In the genomic region with DNA sequence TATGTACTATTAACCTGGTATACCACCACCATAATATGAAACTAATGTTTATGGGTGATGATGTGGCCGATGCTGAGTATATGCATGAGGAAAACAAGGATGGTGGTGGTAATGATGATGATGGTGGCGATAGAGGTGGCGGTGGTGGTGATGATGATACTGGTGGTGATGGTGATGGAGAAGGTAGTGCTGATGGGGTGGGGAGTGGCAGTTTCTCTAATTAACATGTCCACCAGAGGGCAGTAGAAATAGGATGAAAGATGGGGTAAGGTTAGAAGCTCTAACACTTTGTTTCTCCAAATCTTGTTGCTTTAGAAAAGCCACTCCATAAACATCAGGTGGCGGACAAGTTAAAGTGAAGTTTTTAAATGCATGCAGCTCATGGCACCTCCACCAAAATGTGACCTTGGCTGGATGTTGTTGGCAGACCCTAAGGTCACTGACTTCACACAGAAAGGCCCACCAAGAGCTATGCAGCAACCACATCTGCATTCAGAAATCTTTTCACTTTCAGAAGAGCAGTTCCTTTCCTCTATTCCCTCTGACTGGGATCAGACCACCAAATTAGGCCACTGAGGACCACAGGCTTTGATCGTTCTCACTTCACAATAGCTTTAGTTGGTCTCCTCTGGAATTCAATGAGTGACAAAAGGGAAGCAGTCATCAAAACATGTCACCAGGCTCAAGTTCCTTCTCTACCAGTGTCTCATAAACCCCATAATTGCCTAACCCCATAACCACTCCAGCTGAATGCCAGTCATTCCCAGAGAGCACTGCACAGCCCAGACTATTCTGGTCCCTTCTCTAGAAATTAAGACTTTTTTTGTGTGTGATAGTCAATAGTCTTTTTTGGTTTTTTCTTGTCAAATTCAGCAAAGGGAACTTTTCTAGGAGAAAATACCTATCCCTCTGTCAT, we compare ENCODE assay signal across 1 cellular context.
TF ChIP-seq lines count a peak whose summit lies in the region.

No MANE protein-coding gene starts in this region.

TF ChIP-seq in HEK293, 187 proteins besides CTCF, POLR2A, EP300 and RAD21 (continued from another document and continues in another):
- 0 out of 2 replicates have a peak, but pooled peaks have one; percentile 15 for TF ChIP-seq REST (tag by site-specific recombination; IDR thresholded peaks at IDR 0.05)
- TF ChIP-seq, protein P1, sequence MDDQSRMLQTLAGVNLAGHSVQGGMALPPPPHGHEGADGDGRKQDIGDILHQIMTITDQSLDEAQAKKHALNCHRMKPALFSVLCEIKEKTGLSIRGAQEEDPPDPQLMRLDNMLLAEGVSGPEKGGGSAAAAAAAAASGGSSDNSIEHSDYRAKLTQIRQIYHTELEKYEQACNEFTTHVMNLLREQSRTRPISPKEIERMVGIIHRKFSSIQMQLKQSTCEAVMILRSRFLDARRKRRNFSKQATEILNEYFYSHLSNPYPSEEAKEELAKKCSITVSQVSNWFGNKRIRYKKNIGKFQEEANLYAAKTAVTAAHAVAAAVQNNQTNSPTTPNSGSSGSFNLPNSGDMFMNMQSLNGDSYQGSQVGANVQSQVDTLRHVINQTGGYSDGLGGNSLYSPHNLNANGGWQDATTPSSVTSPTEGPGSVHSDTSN (CRISPR knock-in tag; IDR thresholded peaks at IDR 0.05): no peak
- TF ChIP-seq ZNF280C (tag by site-specific recombination; IDR thresholded peaks at IDR 0.05): no peak
- 0 out of 2 replicates have a peak, but pooled peaks have one; percentile 51 for TF ChIP-seq ZNF324 (tag by site-specific recombination; IDR thresholded peaks at IDR 0.05)
- no peak for TF ChIP-seq ZNF404 (tag by site-specific recombination; IDR thresholded peaks at IDR 0.05)
- TF ChIP-seq TCF7L2 (IDR thresholded peaks at IDR 0.05; ENCODE audit: borderline replicate concordance, low read depth, low read length): no peak
- peak; percentile 90 for TF ChIP-seq PRDM4 (tag by site-specific recombination; IDR thresholded peaks at IDR 0.05)
- TF ChIP-seq ZNF138 (tag by site-specific recombination; IDR thresholded peaks at IDR 0.05; ENCODE audit: borderline replicate concordance): no peak
- 0 out of 2 replicates have a peak, but pooled peaks have one; percentile 24 for TF ChIP-seq ZXDB (tag by site-specific recombination; IDR thresholded peaks at IDR 0.05)
- no peak for TF ChIP-seq HOXC10 (CRISPR knock-in tag; IDR thresholded peaks at IDR 0.05)
- peak; percentile 23; the same call in 1 of the 2 replicates for TF ChIP-seq ZNF2 (tag by site-specific recombination; IDR thresholded peaks at IDR 0.05)
- TF ChIP-seq ZNF544 (tag by site-specific recombination; IDR thresholded peaks at IDR 0.05): no peak
- TF ChIP-seq ZNF529 (tag by site-specific recombination; IDR thresholded peaks at IDR 0.05; ENCODE audit: insufficient replicate concordance): no peak
- TF ChIP-seq ZNF19 (tag by site-specific recombination; IDR thresholded peaks at IDR 0.05; ENCODE audit: low read depth): no peak
- TF ChIP-seq, protein P2, sequence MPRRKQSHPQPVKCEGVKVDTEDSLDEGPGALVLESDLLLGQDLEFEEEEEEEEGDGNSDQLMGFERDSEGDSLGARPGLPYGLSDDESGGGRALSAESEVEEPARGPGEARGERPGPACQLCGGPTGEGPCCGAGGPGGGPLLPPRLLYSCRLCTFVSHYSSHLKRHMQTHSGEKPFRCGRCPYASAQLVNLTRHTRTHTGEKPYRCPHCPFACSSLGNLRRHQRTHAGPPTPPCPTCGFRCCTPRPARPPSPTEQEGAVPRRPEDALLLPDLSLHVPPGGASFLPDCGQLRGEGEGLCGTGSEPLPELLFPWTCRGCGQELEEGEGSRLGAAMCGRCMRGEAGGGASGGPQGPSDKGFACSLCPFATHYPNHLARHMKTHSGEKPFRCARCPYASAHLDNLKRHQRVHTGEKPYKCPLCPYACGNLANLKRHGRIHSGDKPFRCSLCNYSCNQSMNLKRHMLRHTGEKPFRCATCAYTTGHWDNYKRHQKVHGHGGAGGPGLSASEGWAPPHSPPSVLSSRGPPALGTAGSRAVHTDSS (tag by site-specific recombination; IDR thresholded peaks at IDR 0.05): peak; percentile 82
- TF ChIP-seq ZEB2 (tag by site-specific recombination; IDR thresholded peaks at IDR 0.05): peak; percentile 51
- no peak for TF ChIP-seq ZNF184 (tag by site-specific recombination; IDR thresholded peaks at IDR 0.05)
- TF ChIP-seq, protein P3, sequence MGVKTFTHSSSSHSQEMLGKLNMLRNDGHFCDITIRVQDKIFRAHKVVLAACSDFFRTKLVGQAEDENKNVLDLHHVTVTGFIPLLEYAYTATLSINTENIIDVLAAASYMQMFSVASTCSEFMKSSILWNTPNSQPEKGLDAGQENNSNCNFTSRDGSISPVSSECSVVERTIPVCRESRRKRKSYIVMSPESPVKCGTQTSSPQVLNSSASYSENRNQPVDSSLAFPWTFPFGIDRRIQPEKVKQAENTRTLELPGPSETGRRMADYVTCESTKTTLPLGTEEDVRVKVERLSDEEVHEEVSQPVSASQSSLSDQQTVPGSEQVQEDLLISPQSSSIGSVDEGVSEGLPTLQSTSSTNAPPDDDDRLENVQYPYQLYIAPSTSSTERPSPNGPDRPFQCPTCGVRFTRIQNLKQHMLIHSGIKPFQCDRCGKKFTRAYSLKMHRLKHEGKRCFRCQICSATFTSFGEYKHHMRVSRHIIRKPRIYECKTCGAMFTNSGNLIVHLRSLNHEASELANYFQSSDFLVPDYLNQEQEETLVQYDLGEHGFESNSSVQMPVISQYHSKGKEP (tag by site-specific recombination; IDR thresholded peaks at IDR 0.05): no peak
- TF ChIP-seq ZFP37 (tag by site-specific recombination; IDR thresholded peaks at IDR 0.05): no peak
- no peak for TF ChIP-seq ZNF48 (tag by site-specific recombination; IDR thresholded peaks at IDR 0.05)
- TF ChIP-seq KLF8 (tag by site-specific recombination; IDR thresholded peaks at IDR 0.05): 0 out of 2 replicates have a peak, but pooled peaks have one; percentile 25
- TF ChIP-seq, protein P4, sequence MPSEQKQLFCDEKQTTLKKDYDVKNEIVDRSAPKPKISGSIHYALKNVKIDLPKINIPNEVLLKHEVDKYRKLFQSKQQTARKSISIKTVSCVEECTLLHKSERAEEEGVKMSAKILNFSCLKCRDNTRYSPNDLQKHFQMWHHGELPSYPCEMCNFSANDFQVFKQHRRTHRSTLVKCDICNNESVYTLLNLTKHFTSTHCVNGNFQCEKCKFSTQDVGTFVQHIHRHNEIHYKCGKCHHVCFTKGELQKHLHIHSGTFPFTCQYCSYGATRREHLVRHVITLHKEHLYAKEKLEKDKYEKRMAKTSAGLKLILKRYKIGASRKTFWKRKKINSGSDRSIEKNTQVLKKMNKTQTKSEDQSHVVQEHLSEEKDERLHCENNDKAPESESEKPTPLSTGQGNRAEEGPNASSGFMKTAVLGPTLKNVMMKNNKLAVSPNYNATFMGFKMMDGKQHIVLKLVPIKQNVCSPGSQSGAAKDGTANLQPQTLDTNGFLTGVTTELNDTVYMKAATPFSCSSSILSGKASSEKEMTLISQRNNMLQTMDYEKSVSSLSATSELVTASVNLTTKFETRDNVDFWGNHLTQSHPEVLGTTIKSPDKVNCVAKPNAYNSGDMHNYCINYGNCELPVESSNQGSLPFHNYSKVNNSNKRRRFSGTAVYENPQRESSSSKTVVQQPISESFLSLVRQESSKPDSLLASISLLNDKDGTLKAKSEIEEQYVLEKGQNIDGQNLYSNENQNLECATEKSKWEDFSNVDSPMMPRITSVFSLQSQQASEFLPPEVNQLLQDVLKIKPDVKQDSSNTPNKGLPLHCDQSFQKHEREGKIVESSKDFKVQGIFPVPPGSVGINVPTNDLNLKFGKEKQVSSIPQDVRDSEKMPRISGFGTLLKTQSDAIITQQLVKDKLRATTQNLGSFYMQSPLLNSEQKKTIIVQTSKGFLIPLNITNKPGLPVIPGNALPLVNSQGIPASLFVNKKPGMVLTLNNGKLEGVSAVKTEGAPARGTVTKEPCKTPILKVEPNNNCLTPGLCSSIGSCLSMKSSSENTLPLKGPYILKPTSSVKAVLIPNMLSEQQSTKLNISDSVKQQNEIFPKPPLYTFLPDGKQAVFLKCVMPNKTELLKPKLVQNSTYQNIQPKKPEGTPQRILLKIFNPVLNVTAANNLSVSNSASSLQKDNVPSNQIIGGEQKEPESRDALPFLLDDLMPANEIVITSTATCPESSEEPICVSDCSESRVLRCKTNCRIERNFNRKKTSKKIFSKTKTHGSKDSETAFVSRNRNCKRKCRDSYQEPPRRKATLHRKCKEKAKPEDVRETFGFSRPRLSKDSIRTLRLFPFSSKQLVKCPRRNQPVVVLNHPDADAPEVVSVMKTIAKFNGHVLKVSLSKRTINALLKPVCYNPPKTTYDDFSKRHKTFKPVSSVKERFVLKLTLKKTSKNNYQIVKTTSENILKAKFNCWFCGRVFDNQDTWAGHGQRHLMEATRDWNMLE (tag by site-specific recombination; conservative IDR thresholded peaks at IDR 0.05; ENCODE audit: low read depth): no peak
- TF ChIP-seq ZNF366 (tag by site-specific recombination; conservative IDR thresholded peaks at IDR 0.05): peak; percentile 16; the same call in 1 of the 2 replicates
- TF ChIP-seq ZNF658 (tag by site-specific recombination; IDR thresholded peaks at IDR 0.05): no peak
- no peak for TF ChIP-seq ATF2 (tag by site-specific recombination; IDR thresholded peaks at IDR 0.05; ENCODE audit: low read depth)
- TF ChIP-seq ZNF311 (tag by site-specific recombination; IDR thresholded peaks at IDR 0.05; ENCODE audit: borderline replicate concordance): no peak
- no peak for TF ChIP-seq ZNF791 (tag by site-specific recombination; IDR thresholded peaks at IDR 0.05)
- no peak for TF ChIP-seq ZNF701 (tag by site-specific recombination; IDR thresholded peaks at IDR 0.05)
- TF ChIP-seq RBAK (tag by site-specific recombination; IDR thresholded peaks at IDR 0.05): no peak
- TF ChIP-seq OVOL3 (tag by site-specific recombination; IDR thresholded peaks at IDR 0.05): no peak
